In the genomic region with DNA sequence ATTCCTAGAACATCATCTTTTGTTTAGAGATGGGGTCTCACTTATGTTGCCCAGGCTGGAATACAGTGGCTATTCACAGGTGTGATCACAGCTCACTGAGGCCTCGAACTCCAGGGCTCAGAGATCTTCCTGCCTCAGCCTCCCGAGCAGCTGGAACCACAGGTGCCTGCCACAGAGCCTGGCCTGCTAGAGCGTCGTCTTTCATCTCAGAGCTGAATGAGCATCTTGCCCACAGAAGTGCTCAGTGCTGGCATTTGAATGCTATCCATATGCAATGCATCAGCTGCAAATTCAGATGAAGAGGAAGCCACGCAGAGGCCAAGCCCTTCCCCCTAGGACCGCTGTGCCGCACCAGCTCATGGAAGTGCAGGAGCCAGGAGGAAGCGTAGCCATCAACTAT, we compare ENCODE assay signal across 36 cellular contexts. TPM values are rescaled to one million over a fixed set of nuclear protein-coding genes. Genes with fewer than 3 reads are reported as not detected.
"Had no signal": no experiment of that assay in that cellular context is flagged by ENCODE, and none has a peak within 500 bp of the region (broad histone marks: within the 10 kb centered on the region; RNA-seq: fewer than 3 reads in every experiment).

No MANE protein-coding gene starts in this region.

- H3K9me3 ChIP-seq: colonic mucosa, Peyer's patch had no signal

- H3K4me3 Mint-ChIP-seq: activated B cell treated with CpG ODN at 0.5 μM for 24 hours; activated CD4-positive, alpha-beta memory T cell treated with anti-CD3 and anti-CD28 coated beads, Interleukin-2, amount 10 ng/mL, durations not matched to agents 7 days and 5 days; activated CD8-positive, alpha-beta memory T cell treated with anti-CD3 and anti-CD28 coated beads, Interleukin-2, amount 10 ng/mL, durations not matched to agents 7 days and 5 days; activated naive CD8-positive, alpha-beta T cell treated with anti-CD3 and anti-CD28 coated beads for 36 hours had no signal

- H3K36me3 Mint-ChIP-seq: activated CD8-positive, alpha-beta memory T cell treated with anti-CD3 and anti-CD28 coated beads, Interleukin-2, amount 10 ng/mL, durations not matched to agents 7 days and 5 days; activated naive CD8-positive, alpha-beta T cell treated with anti-CD3 and anti-CD28 coated beads for 36 hours had no signal

- H3K4me3 ChIP-seq: colonic mucosa, Peyer's patch had no signal

- H3K36me3 ChIP-seq: brain microvascular endothelial cell, colonic mucosa, Peyer's patch had no signal

- DNase-seq: activated B cell treated with CpG ODN at 0.5 μM for 24 hours; activated CD4-positive, alpha-beta memory T cell treated with anti-CD3 and anti-CD28 coated beads, Interleukin-2, amount 10 ng/mL, durations not matched to agents 7 days and 5 days; activated CD4-positive, alpha-beta T cell treated with anti-CD3 and anti-CD28 coated beads for 1 hour; activated CD4-positive, alpha-beta T cell treated with anti-CD3 and anti-CD28 coated beads for 48 hours; activated CD8-positive, alpha-beta memory T cell treated with anti-CD3 and anti-CD28 coated beads for 24 hours; activated CD8-positive, alpha-beta memory T cell treated with anti-CD3 and anti-CD28 coated beads, Interleukin-2, amount 10 ng/mL, durations not matched to agents 7 days and 5 days; activated CD8-positive, alpha-beta memory T cell treated with anti-CD3 and anti-CD28 coated beads, Interleukin-2, amount 50 U/mL, for 48 hours; activated effector memory CD4-positive, alpha-beta T cell treated with Interleukin-2 at 50 U/mL for 16 hours; activated naive CD4-positive, alpha-beta T cell treated with anti-CD3 and anti-CD28 coated beads, Interleukin-2, amount 50 U/mL, for 16 hours; activated naive CD8-positive, alpha-beta T cell treated with anti-CD3 and anti-CD28 coated beads for 36 hours; activated T-cell treated with anti-CD3 and anti-CD28 coated beads, Interleukin-2, amount 50 U/mL, for 48 hours; amniotic stem cell; aorta; brain microvascular endothelial cell; central memory CD4-positive, alpha-beta T cell; colonic mucosa; NCI-H1105 treated with DMSO at 0.1 percent for 48 hours; NCI-H1436; NCI-H1694; NCI-H2029; NCI-H345; NCI-H510A; NCI-H526; NCI-H748 treated with DMSO at 0.1 percent for 48 hours; NK-92 treated with Interleukin-12 subunit alpha and Interleukin-12 subunit beta, amount 100 ng/mL, for 24 hours; Peyer's patch; RPMI8226; SIG-M5; SW 1271; T-helper 1 cell; T-helper 2 cell; T-helper 9 cell had no signal

- H3K27ac ChIP-seq: brain microvascular endothelial cell, colonic mucosa, Peyer's patch, VCaP had no signal

- H3K27me3 ChIP-seq: colonic mucosa, Peyer's patch had no signal

- H3K9me3 Mint-ChIP-seq: activated B cell treated with CpG ODN at 0.5 μM for 24 hours; activated CD4-positive, alpha-beta memory T cell treated with anti-CD3 and anti-CD28 coated beads, Interleukin-2, amount 10 ng/mL, durations not matched to agents 7 days and 5 days; activated naive CD8-positive, alpha-beta T cell treated with anti-CD3 and anti-CD28 coated beads for 36 hours had no signal

- H3K27me3 Mint-ChIP-seq: activated B cell treated with CpG ODN at 0.5 μM for 24 hours had no signal

- H3K27ac Mint-ChIP-seq: activated B cell treated with CpG ODN at 0.5 μM for 24 hours; activated CD4-positive, alpha-beta memory T cell treated with anti-CD3 and anti-CD28 coated beads, Interleukin-2, amount 10 ng/mL, durations not matched to agents 7 days and 5 days; activated CD8-positive, alpha-beta memory T cell treated with anti-CD3 and anti-CD28 coated beads, Interleukin-2, amount 10 ng/mL, durations not matched to agents 7 days and 5 days; activated naive CD8-positive, alpha-beta T cell treated with anti-CD3 and anti-CD28 coated beads for 36 hours had no signal

- ATAC-seq: activated CD8-positive, alpha-beta memory T cell treated with anti-CD3 and anti-CD28 coated beads, Interleukin-2, amount 10 ng/mL, durations not matched to agents 7 days and 5 days; SK-N-SH treated with all-trans-retinoic acid at 6 μM for 48 hours had no signal

- H3K4me1 Mint-ChIP-seq: activated naive CD8-positive, alpha-beta T cell treated with anti-CD3 and anti-CD28 coated beads for 36 hours had no signal

RNA-seq across cellular contexts. Expression of a gene that starts 4.5 kb away (rescaled TPM):
- total RNA-seq: activated CD4-positive, alpha-beta memory T cell treated with anti-CD3 and anti-CD28 coated beads, Interleukin-2, amount 10 ng/mL, durations not matched to agents 7 days and 5 days; activated CD8-positive, alpha-beta memory T cell treated with anti-CD3 and anti-CD28 coated beads, Interleukin-2, amount 10 ng/mL, durations not matched to agents 7 days and 5 days; LHCN-M2; SK-MEL-5 had no signal
